ENCODE assay signal across 15 cellular contexts in genomic region chr9:12503606-12504122, GRCh38.
DNase-seq lines count a peak whose midpoint lies in the region; ATAC-seq lines count a peak whose summit lies in the region.
"Had no signal": no experiment of that assay in that cellular context is flagged by ENCODE, and none has a peak within 500 bp of the region (broad histone marks: within the 10 kb centered on the region; RNA-seq: fewer than 3 reads in every experiment).

No MANE protein-coding gene starts in this region.

- H3K4me1 ChIP-seq in adipocyte (ENCODE audit: control insufficient read depth, insufficient read depth, low read length) (no peaks in the 10 kb centered on the region), mesendoderm (ENCODE audit: control insufficient read depth, low read depth, low read length) (no peaks in the 10 kb centered on the region)
- H3K4me1 ChIP-seq: BLaER1 had no signal

- H2BK5ac ChIP-seq in mesendoderm (ENCODE audit: low read length), result no peak overlapping the region

- H3K9ac ChIP-seq in adipocyte (ENCODE audit: low read length) (no peak overlapping the region), mesendoderm (ENCODE audit: low read length) (no peak overlapping the region)
- H3K9ac ChIP-seq: BLaER1 had no signal

- WGBS in mesendoderm (ENCODE audit: extremely low coverage, insufficient coverage, low lambda C conversion rate), result 100% methylated on average over 1 of the region's 2 CpGs

- DNase-seq in adipocyte (ENCODE audit: low read depth) (peak; percentile 88), fibroblast of the conjunctiva (ENCODE audit: low read depth) (peak; percentile 35), mesendoderm (peak; percentile 14), midbrain (lab: John Stamatoyannopoulos, UW) (no peak), C1 segment of cervical spinal cord (lab: John Stamatoyannopoulos, UW) (no peak)
- DNase-seq in stimulated activated CD4-positive, alpha-beta T cell treated with anti-CD3 and anti-CD28 coated beads, Interleukin-4, amount 100 ng/mL, for 4 hours, result no peak
- DNase-seq: Calu3; CD8-positive, alpha-beta T cell; DMS79 treated with DMSO at 0.1 percent for 48 hours; GF-D8; IMR-90 had no signal

- no peak overlapping the region for H3K4me2 ChIP-seq in mesendoderm (ENCODE audit: low read length)
- H3K4me2 ChIP-seq: BLaER1 had no signal

- no peak overlapping the region for H4K5ac ChIP-seq in mesendoderm (ENCODE audit: low read length)

- no peak overlapping the region for H3K4ac ChIP-seq in mesendoderm (ENCODE audit: low read depth, low read length)

- H3K9me3 ChIP-seq in adipocyte (ENCODE audit: control insufficient read depth, low read length), result no peaks in the 10 kb centered on the region
- H3K9me3 ChIP-seq: BLaER1 had no signal

- H3K79me1 ChIP-seq in mesendoderm (ENCODE audit: low read length), result no peaks in the 10 kb centered on the region

- H3K4me3 ChIP-seq in adipocyte (ENCODE audit: low read length) (no peak overlapping the region), mesendoderm (ENCODE audit: low read length) (no peak overlapping the region)
- H3K4me3 ChIP-seq: BLaER1, HAP-1, K562 had no signal

- H2BK120ac ChIP-seq in mesendoderm (ENCODE audit: low read depth, low read length), result no peak overlapping the region

- H3K27ac ChIP-seq in mesendoderm (ENCODE audit: low read depth, low read length), result no peak overlapping the region
- H3K27ac ChIP-seq: BLaER1 had no signal

- H3K18ac ChIP-seq in mesendoderm (ENCODE audit: low read length), result no peak overlapping the region

- no peak overlapping the region for H4K8ac ChIP-seq in mesendoderm (ENCODE audit: low read depth, low read length)

- ATAC-seq in GM21576 (IDR thresholded peaks at IDR 0.05; ENCODE audit: unreplicated experiment), result no peak
- ATAC-seq: CD8-positive, alpha-beta T cell; K562 had no signal

- H2BK15ac ChIP-seq in mesendoderm (replicated peaks; ENCODE audit: low read depth), result no peak overlapping the region

- no peaks in the 10 kb centered on the region for H3K27me3 ChIP-seq in adipocyte (replicated peaks; ENCODE audit: control insufficient read depth, insufficient read depth, low read length)
- no peaks in the 10 kb centered on the region for H3K27me3 ChIP-seq in mesendoderm (ENCODE audit: insufficient read depth, low read length, poor library complexity)
- H3K27me3 ChIP-seq: BLaER1 had no signal

- no peak overlapping the region for H3K56ac ChIP-seq in mesendoderm (ENCODE audit: low read length)

- no peaks in the 10 kb centered on the region for H3K79me2 ChIP-seq in mesendoderm (ENCODE audit: control insufficient read depth, insufficient read depth, low read length)

- H2AK5ac ChIP-seq in mesendoderm (ENCODE audit: low read length), result no peak overlapping the region

- H3K23ac ChIP-seq in mesendoderm (ENCODE audit: low read length), result no peak overlapping the region

- no peaks in the 10 kb centered on the region for H3K36me3 ChIP-seq in adipocyte (ENCODE audit: control insufficient read depth, insufficient read depth, low read length, severe bottlenecking)
- no peaks in the 10 kb centered on the region for H3K36me3 ChIP-seq in mesendoderm (ENCODE audit: control insufficient read depth, insufficient read depth, low read length)
- H3K36me3 ChIP-seq: BLaER1, HAP-1 had no signal

Comparison
In these comparisons a context has a peak if more than half of its experiments do, and no peak if none do; other contexts are left out.
1. DNase-seq: peak in adipocyte (single experiment), fibroblast of the conjunctiva (single experiment) and mesendoderm (single experiment); none in midbrain (single experiment), stimulated activated CD4-positive, alpha-beta T cell treated with anti-CD3 and anti-CD28 coated beads, Interleukin-4, amount 100 ng/mL, for 4 hours (0 of 2) and C1 segment of cervical spinal cord (0 of 14).